8 cellular contexts compared by ENCODE assay signal in the genomic region with DNA sequence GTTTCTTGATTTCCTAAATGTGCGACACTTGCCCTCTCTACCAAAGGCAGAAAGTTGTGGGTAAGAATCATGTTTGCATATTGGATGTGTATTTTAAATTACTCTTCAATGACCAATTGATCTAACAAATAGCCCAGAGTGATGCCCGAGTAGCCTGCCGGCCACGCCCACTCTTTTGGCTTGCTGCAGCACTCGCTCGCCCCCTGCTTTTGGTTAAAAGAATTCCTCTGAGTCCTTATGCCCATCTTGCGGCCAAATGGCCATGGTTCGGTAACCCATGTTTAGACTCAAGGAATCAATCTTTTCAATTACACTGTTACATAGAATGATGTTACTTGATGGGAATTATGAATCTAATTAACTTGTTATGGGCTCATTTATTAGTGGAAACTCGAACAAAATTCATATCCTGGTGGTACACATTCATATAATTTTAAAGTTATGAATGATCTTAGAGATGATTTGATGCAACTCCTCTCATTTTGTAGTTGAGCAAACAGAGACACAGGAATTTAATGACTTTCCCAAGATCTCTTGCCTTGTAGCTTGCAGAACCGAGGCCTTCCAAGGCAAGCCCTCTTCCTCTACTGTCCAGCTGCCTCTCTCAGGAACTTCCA. TPM values are rescaled to one million over a fixed set of nuclear protein-coding genes. Genes with fewer than 3 reads are reported as not detected.
DNase-seq lines count a peak whose midpoint lies in the region; ATAC-seq and TF ChIP-seq lines count a peak whose summit lies in the region.

No MANE protein-coding gene starts in this region.

- DNase-seq in AG04450 (ENCODE audit: low read depth, low spot score) (no peak), GM13977 (ENCODE audit: low spot score) (peak; percentile 58), NAMALWA (ENCODE audit: low spot score) (peak; percentile 60), astrocyte of the spinal cord (ENCODE audit: low read depth, low spot score) (peak; percentile 25), SK-N-DZ (ENCODE audit: low spot score) (no peak)

- H3K27ac ChIP-seq in AG04450 (ENCODE audit: low read depth, low read length) (no peak overlapping the region), liver (ENCODE audit: low read depth in 1 of 2, low read length in 2 of 2) (no peak overlapping the region)

- ATAC-seq in HG02588 (IDR thresholded peaks at IDR 0.05; ENCODE audit: unreplicated experiment) (peak; percentile 92), HG03521 (IDR thresholded peaks at IDR 0.05; ENCODE audit: unreplicated experiment) (no peak)

- no peak overlapping the region for H3K9ac ChIP-seq in liver (ENCODE audit: low read depth in 1 of 2, low read length in 2 of 2)

- peaks cover 0 to 9% (median 4%) of the 10 kb centered on the region in 4 donors for H3K4me1 ChIP-seq in liver (ENCODE audit: control insufficient read depth in 4 of 4, insufficient read depth in 4 of 4, low read length in 3 of 4)

- in situ Hi-C loops in GM13977 (cut with MboI; ENCODE audit: low pct_unique_long_range_greater_than_20kb, low sequenced_read_pairs, unreplicated experiment) (loop anchor here (25.0 kb wide), 1 partner anchor 488 kb away; no protein-coding TSS in a partner anchor), astrocyte of the spinal cord (cut with HindIII; ENCODE audit: low sequenced_read_pairs) (no loop called here)

- H3K27me3 ChIP-seq in AG04450 (ENCODE audit: control insufficient read depth, insufficient read depth, low read length): no peaks in the 10 kb centered on the region
- no peaks in the 10 kb centered on the region for H3K27me3 ChIP-seq in liver (ENCODE audit: control insufficient read depth in 4 of 4, insufficient read depth in 4 of 4, low read length in 3 of 4)

- H3K36me3 ChIP-seq in liver (ENCODE audit: control insufficient read depth in 4 of 4, insufficient read depth in 3 of 4, low read depth in 1 of 4, low read length in 3 of 4): no peaks in the 10 kb centered on the region

- CTCF ChIA-PET in AG04450 (lab: Charles Lee): interaction anchor here (0.9 kb wide), 1 partner anchor 296 kb away, joined by 3 read pairs; no protein-coding TSS in a partner anchor

- H3K4me3 ChIP-seq in AG04450 (ENCODE audit: low read depth, low read length): no peak overlapping the region
- H3K4me3 ChIP-seq in astrocyte of the spinal cord (ENCODE audit: low read depth, low read length): no peak overlapping the region
- no peak overlapping the region for H3K4me3 ChIP-seq in liver (ENCODE audit: low read depth in 1 of 3, low read length in 3 of 3)

- TF ChIP-seq CTCF in AG04450 (IDR thresholded peaks at IDR 0.05; ENCODE audit: low read depth, low read length) (peak; percentile 25; the same call in 1 of the 2 replicates), GM13977 (IDR thresholded peaks at IDR 0.05; ENCODE audit: extremely low read depth, insufficient read depth, missing control alignments) (peak; percentile 62), astrocyte of the spinal cord (IDR thresholded peaks at IDR 0.05; ENCODE audit: low read depth, low read length) (peak; percentile 46), liver (IDR thresholded peaks at IDR 0.05; ENCODE audit: low read depth, low read length, missing input control) (peak; percentile 81)

- H3K9me3 ChIP-seq in AG04450 (ENCODE audit: control insufficient read depth, insufficient read depth, low read length) (no peaks in the 10 kb centered on the region), liver (ENCODE audit: control insufficient read depth in 4 of 4, low read length in 3 of 4) (no peaks in the 10 kb centered on the region)

- 42% methylated on average over 10 of the region's 10 CpGs for WGBS in liver

- POLR2A ChIA-PET in AG04450 (lab: Yijun Ruan, JAX): no interaction called here

- peak; percentile 97 to 98 for TF ChIP-seq RAD21 in liver (IDR thresholded peaks at IDR 0.05)

TF ChIP-seq in liver, 16 proteins besides CTCF, POLR2A, EP300 and RAD21:
- no peak for TF ChIP-seq FOXA2 (IDR thresholded peaks at IDR 0.05)
- TF ChIP-seq, protein P1, sequence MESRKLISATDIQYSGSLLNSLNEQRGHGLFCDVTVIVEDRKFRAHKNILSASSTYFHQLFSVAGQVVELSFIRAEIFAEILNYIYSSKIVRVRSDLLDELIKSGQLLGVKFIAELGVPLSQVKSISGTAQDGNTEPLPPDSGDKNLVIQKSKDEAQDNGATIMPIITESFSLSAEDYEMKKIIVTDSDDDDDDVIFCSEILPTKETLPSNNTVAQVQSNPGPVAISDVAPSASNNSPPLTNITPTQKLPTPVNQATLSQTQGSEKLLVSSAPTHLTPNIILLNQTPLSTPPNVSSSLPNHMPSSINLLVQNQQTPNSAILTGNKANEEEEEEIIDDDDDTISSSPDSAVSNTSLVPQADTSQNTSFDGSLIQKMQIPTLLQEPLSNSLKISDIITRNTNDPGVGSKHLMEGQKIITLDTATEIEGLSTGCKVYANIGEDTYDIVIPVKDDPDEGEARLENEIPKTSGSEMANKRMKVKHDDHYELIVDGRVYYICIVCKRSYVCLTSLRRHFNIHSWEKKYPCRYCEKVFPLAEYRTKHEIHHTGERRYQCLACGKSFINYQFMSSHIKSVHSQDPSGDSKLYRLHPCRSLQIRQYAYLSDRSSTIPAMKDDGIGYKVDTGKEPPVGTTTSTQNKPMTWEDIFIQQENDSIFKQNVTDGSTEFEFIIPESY (IDR thresholded peaks at IDR 0.05): no peak
- no peak for TF ChIP-seq TAF1 (conservative IDR thresholded peaks at IDR 0.05)
- no peak for TF ChIP-seq EGR1 (IDR thresholded peaks at IDR 0.05; ENCODE audit: low read depth in 2 of 2)
- TF ChIP-seq, protein P2, sequence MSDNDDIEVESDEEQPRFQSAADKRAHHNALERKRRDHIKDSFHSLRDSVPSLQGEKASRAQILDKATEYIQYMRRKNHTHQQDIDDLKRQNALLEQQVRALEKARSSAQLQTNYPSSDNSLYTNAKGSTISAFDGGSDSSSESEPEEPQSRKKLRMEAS (IDR thresholded peaks at IDR 0.05): no peak

RNA-seq across cellular contexts. Expression of a gene that starts 36.5 kb away (rescaled TPM):
- 52.0 and 56.0 TPM in 2 replicates for polyA plus RNA-seq in AG04450 (2011; rRNA removed)
- polyA minus RNA-seq in AG04450 (2011; rRNA and poly(A)+ RNA removed): 38.4 and 45.8 TPM in 2 replicates
- 10 to 100 TPM; 13.3 to 14.6 TPM for total RNA-seq in liver
- polyA plus RNA-seq in liver: 10 to 100 TPM; 20.0 to 26.3 TPM
- polyA plus RNA-seq in SK-N-DZ (2014; cell fraction: cytosol; rRNA removed): not detected in 2 replicates
- 0.24 TPM in 1 of 2 replicates, not detected in the other for polyA plus RNA-seq in SK-N-DZ (2014; cell fraction: nucleus; rRNA removed)

Comparison
In these comparisons a context has a peak if more than half of its experiments do, and no peak if none do; other contexts are left out.
1. DNase-seq: peak in GM13977 (single experiment), NAMALWA (single experiment) and astrocyte of the spinal cord (single experiment); none in AG04450 (single experiment) and SK-N-DZ (single experiment).
2. CTCF ChIP-seq: peak in every context shown above with its lines; median percentile 81 in liver; 62 in GM13977; 46 in astrocyte of the spinal cord; 25 in AG04450.